ENCODE assay signal across 20 cellular contexts in genomic region chr10:79056361-79056735, GRCh38. TPM values are rescaled to one million over a fixed set of nuclear protein-coding genes. Genes with fewer than 3 reads are reported as not detected.
DNase-seq lines count a peak whose midpoint lies in the region; ATAC-seq and TF ChIP-seq lines count a peak whose summit lies in the region.
"Had no signal": no experiment of that assay in that cellular context is flagged by ENCODE, and none has a peak within 500 bp of the region (broad histone marks: within the 10 kb centered on the region; RNA-seq: fewer than 3 reads in every experiment).

No MANE protein-coding gene starts in this region.

- peaks cover 0 to 54% (median 7%) of the 10 kb centered on the region in 4 donors for H3K4me1 ChIP-seq in Peyer's patch
- H3K4me1 ChIP-seq in osteoblast (ENCODE audit: insufficient read depth, low read length): peaks cover under 1% of the 10 kb centered on the region
- H3K4me1 ChIP-seq: SJSA1 had no signal

- H3K27me3 ChIP-seq in Peyer's patch (no peaks in the 10 kb centered on the region), osteoblast (ENCODE audit: insufficient read depth, low read length) (peaks cover 8% of the 10 kb centered on the region)
- H3K27me3 ChIP-seq: SJSA1 had no signal

- no peak overlapping the region for H3K27ac ChIP-seq in Peyer's patch
- H3K27ac ChIP-seq in osteoblast (ENCODE audit: low read depth, low read length): no peak overlapping the region
- H3K27ac ChIP-seq: RWPE1, SJSA1 had no signal

- no peaks in the 10 kb centered on the region for H3K79me2 ChIP-seq in osteoblast (ENCODE audit: insufficient read depth, low read length)

- DNase-seq in Peyer's patch (peak in 2 of 3 donors; percentile 25 to 43), left lobe of liver (ENCODE audit: low spot score) (peak; percentile 41), osteoblast (ENCODE audit: insufficient read length, low spot score, missing footprints) (peak; percentile 54), ureter (ENCODE audit: low spot score) (no peak), NCI-H2081 (lab: John Stamatoyannopoulos, UW) (no peak)
- DNase-seq: Calu3; CD4-positive, alpha-beta memory T cell; DMS79; NCI-H187; NCI-H2171 treated with DMSO at 0.1 percent for 48 hours; NCI-H446 treated with DMSO at 0.1 percent for 48 hours; NK-92 treated with Interleukin-12 subunit alpha and Interleukin-12 subunit beta, amount 100 ng/mL, for 24 hours; OCI-M1 had no signal

- H3K4me3 ChIP-seq in Peyer's patch (no peak overlapping the region), osteoblast (ENCODE audit: insufficient read depth, low read length) (no peak overlapping the region)
- H3K4me3 ChIP-seq: K562, SJSA1 had no signal

- no peak for ATAC-seq in left lobe of liver
- no peak for ATAC-seq in HG03280 (IDR thresholded peaks at IDR 0.05; ENCODE audit: unreplicated experiment)
- no peak for ATAC-seq in GM21515 (IDR thresholded peaks at IDR 0.05; ENCODE audit: unreplicated experiment)
- ATAC-seq: HCT116 had no signal

- H3K9me3 ChIP-seq in Peyer's patch (no peaks in the 10 kb centered on the region), osteoblast (ENCODE audit: low read depth, low read length) (no peaks in the 10 kb centered on the region)

- H3K4me2 ChIP-seq in osteoblast (ENCODE audit: insufficient read depth, low read length): no peak overlapping the region

- H4K20me1 ChIP-seq in osteoblast (ENCODE audit: insufficient read depth, low read length): no peaks in the 10 kb centered on the region

- H3K36me3 ChIP-seq in Peyer's patch (no peaks in the 10 kb centered on the region), osteoblast (ENCODE audit: insufficient read depth, low read length) (no peaks in the 10 kb centered on the region)
- H3K36me3 ChIP-seq: SJSA1 had no signal

- no peak for TF ChIP-seq POLR2A in Peyer's patch (IDR thresholded peaks at IDR 0.05)

- TF ChIP-seq CTCF in GM12872 (IDR thresholded peaks at IDR 0.05; ENCODE audit: insufficient read depth, low read depth, low read length): 0 out of 3 replicates have a peak, but pooled peaks have one; percentile 8
- TF ChIP-seq CTCF in Peyer's patch (IDR thresholded peaks at IDR 0.05): no peak
- no peak for TF ChIP-seq CTCF in osteoblast (IDR thresholded peaks at IDR 0.05; ENCODE audit: extremely low read depth, low read depth, low read length)

- no peak overlapping the region for H2AFZ ChIP-seq in osteoblast (ENCODE audit: low read length)

RNA-seq across cellular contexts. Expression of gene ZMIZ1, which starts 12.4 kb away (rescaled TPM):
- total RNA-seq in Peyer's patch (10 to 100 TPM; 40.4 to 86.7 (median 73.2) TPM), left lobe of liver (15.0 TPM), osteoblast (40.9 and 50.4 TPM in 2 replicates), ureter (107 TPM)

Comparison
In these comparisons a context has a peak if more than half of its experiments do, and no peak if none do; other contexts are left out.
1. DNase-seq: peak in Peyer's patch (2 of 3), left lobe of liver (single experiment) and osteoblast (single experiment); none in ureter (single experiment) and NCI-H2081 (0 of 2).